Comparison of ENCODE assay signal across 30 cellular contexts in the genomic region with DNA sequence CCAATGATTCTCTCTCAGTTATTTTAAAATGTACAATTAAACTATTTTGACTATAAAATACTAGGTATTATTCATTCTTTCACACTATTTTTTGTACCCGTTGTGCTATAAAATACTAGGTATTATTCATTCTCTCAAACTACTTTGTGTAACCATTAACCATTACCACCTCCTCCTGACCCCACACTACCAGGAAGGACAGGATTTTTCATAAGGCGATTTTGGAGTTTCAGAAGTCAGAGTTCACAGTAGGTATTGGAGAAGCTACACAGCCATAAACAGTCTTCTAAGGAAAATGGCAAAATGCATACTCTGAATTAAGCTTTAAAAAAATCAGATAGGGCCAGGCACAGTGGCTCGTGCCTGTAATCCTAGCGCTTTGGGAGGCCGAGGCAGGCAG. TPM values are rescaled to one million over a fixed set of nuclear protein-coding genes. Genes with fewer than 3 reads are reported as not detected.
"Had no signal": no experiment of that assay in that cellular context is flagged by ENCODE, and none has a peak within 500 bp of the region (broad histone marks: within the 10 kb centered on the region; RNA-seq: fewer than 3 reads in every experiment).

No MANE protein-coding gene starts in this region.

- H3K27me3 ChIP-seq: colonic mucosa, esophagus squamous epithelium, gastrocnemius medialis, heart right ventricle, left lung had no signal

- H3K4me1 ChIP-seq: colonic mucosa, esophagus squamous epithelium, gastrocnemius medialis, heart right ventricle, left lung, lower lobe of right lung had no signal

- DNase-seq: cerebellar nuclear complex; colonic mucosa; cortex of kidney; effector CD8-positive, alpha-beta T cell; effector memory CD8-positive, alpha-beta T cell; endodermal cell; erythroblast; esophagus squamous epithelium; foreskin fibroblast; foreskin melanocyte; gastrocnemius medialis; glutamatergic neuron; head of caudate nucleus; heart right ventricle; hippocampal formation; left lung; left ventricle myocardium superior; lower lobe of right lung; mesenchymal stem cell had no signal

- H3K9me3 ChIP-seq: colonic mucosa, esophagus squamous epithelium, gastrocnemius medialis, left lung, lower lobe of right lung had no signal

- H3K4me3 ChIP-seq: colonic mucosa, esophagus squamous epithelium, gastrocnemius medialis, heart right ventricle, left lung, lower lobe of right lung had no signal

- H3K36me3 ChIP-seq: colonic mucosa, esophagus squamous epithelium, gastrocnemius medialis, heart right ventricle, left lung, lower lobe of right lung had no signal

- H3K27ac ChIP-seq: colonic mucosa, epithelial cell of prostate, esophagus squamous epithelium, gastrocnemius medialis, heart right ventricle, left lung, lower lobe of right lung had no signal

- ATAC-seq: effector memory CD8-positive, alpha-beta T cell; esophagus mucosa; gastrocnemius medialis; heart right ventricle; left lung; left ventricle myocardium superior; lower lobe of right lung had no signal

RNA-seq across cellular contexts. Expression of gene TMEM252, which starts 35.1 kb away (rescaled TPM):
- total RNA-seq: chondrocyte, colonic mucosa, dermis microvascular lymphatic vessel endothelial cell, endodermal cell, esophagus mucosa, esophagus squamous epithelium, gastrocnemius medialis, glomerular endothelial cell, kidney epithelial cell, left lung, left ventricle myocardium superior, lower leg skin, lung microvascular endothelial cell, mesenteric fat pad, mesothelial cell of epicardium, mucosa of gallbladder had no signal
